22 cellular contexts compared by ENCODE assay signal in the genomic region with DNA sequence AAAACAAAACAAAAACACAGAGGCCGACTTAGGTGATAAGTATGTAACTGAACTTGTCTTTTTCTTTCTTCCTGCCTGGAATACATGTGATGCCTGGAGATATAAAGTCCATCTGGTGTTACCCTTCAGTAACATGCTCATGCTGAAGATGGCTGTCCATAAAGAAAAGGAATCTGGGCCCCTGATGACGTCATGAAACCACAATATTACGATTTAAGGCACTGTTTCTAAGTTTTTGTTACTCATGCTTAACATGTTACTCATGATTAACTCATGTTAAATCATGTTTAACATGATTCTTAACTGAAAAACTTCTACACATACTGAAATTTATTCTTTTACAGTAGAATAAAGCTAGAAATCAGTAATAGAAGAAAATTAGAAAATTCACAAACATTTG. TPM values are rescaled to one million over a fixed set of nuclear protein-coding genes. Genes with fewer than 3 reads are reported as not detected.
DNase-seq lines count a peak whose midpoint lies in the region; ATAC-seq and TF ChIP-seq lines count a peak whose summit lies in the region.
"Had no signal": no experiment of that assay in that cellular context is flagged by ENCODE, and none has a peak within 500 bp of the region (broad histone marks: within the 10 kb centered on the region; RNA-seq: fewer than 3 reads in every experiment).

No MANE protein-coding gene starts in this region.

- H4K20me1 ChIP-seq in MM.1S (ENCODE audit: insufficient read depth, low read length): no peaks in the 10 kb centered on the region

- H3K27ac ChIP-seq in MM.1S (ENCODE audit: low read length) (no peak overlapping the region), lower lobe of right lung (no peak overlapping the region)
- H3K27ac ChIP-seq: body of pancreas, C4-2B, coronary artery, neutrophil, vagina had no signal

- no peaks in the 10 kb centered on the region for H3F3A ChIP-seq in MM.1S (ENCODE audit: insufficient read depth, low read length)

- no peak overlapping the region for H3K9ac ChIP-seq in MM.1S (ENCODE audit: low read length)

- no peaks in the 10 kb centered on the region for H3K9me2 ChIP-seq in MM.1S (replicated peaks; ENCODE audit: insufficient read depth, low read length)

- H3K4me1 ChIP-seq in MM.1S (ENCODE audit: low read length) (no peaks in the 10 kb centered on the region), lower lobe of right lung (no peaks in the 10 kb centered on the region)
- H3K4me1 ChIP-seq: body of pancreas, vagina had no signal

- H3K4me3 ChIP-seq in HFF-Myc (replicated peaks; ENCODE audit: low read depth, low read length): no peak overlapping the region
- no peak overlapping the region for H3K4me3 ChIP-seq in foreskin fibroblast (ENCODE audit: low read depth in 1 of 2, low read length in 2 of 2)
- no peak overlapping the region for H3K4me3 ChIP-seq in MM.1S (ENCODE audit: low read length)
- H3K4me3 ChIP-seq in lower lobe of right lung: no peak overlapping the region
- H3K4me3 ChIP-seq: body of pancreas, coronary artery, vagina had no signal

- ATAC-seq in lower lobe of right lung: no peak
- no peak for ATAC-seq in activated naive CD4-positive, alpha-beta T cell treated with anti-CD3 and anti-CD28 coated beads, Interleukin-2, amount 50 U/mL, for 72 hours
- ATAC-seq: activated CD8-positive, alpha-beta T cell treated with anti-CD3 and anti-CD28 coated beads for 36 hours; body of pancreas; HCT116; left ventricle myocardium superior had no signal

- H3K27ac Mint-ChIP-seq in activated naive CD4-positive, alpha-beta T cell treated with anti-CD3 and anti-CD28 coated beads, Interleukin-2, amount 50 U/mL, for 72 hours: no peak overlapping the region
- H3K27ac Mint-ChIP-seq: activated CD8-positive, alpha-beta T cell treated with anti-CD3 and anti-CD28 coated beads for 36 hours had no signal

- TF ChIP-seq CTCF in HFF-Myc (IDR thresholded peaks at IDR 0.05; ENCODE audit: low read depth, low read length, missing control alignments) (no peak), foreskin fibroblast (IDR thresholded peaks at IDR 0.05; ENCODE audit: low read depth, low read length) (no peak), MM.1S (IDR thresholded peaks at IDR 0.05; ENCODE audit: low read length) (no peak), lower lobe of right lung (IDR thresholded peaks at IDR 0.05) (no peak)

- no peaks in the 10 kb centered on the region for H3K9me3 ChIP-seq in MM.1S (replicated peaks; ENCODE audit: insufficient read depth, low read length)
- H3K9me3 ChIP-seq in lower lobe of right lung: peaks cover 18% of the 10 kb centered on the region
- H3K9me3 ChIP-seq: body of pancreas, neutrophil, vagina had no signal

- peak; percentile 13 for DNase-seq in A172 (ENCODE audit: low spot score)
- DNase-seq in HFF-Myc (ENCODE audit: extremely low read depth, low read depth): peak; percentile 36
- DNase-seq in amniotic epithelial cell (ENCODE audit: low read depth): peak; percentile 67
- peak; percentile 54 to 77 for DNase-seq in foreskin fibroblast
- no peak for DNase-seq in MM.1S
- no peak for DNase-seq in lower lobe of right lung
- no peak for DNase-seq in NK-92 (lab: John Stamatoyannopoulos, UW; ENCODE audit: unreplicated experiment)
- no peak for DNase-seq in activated naive CD4-positive, alpha-beta T cell treated with anti-CD3 and anti-CD28 coated beads, Interleukin-2, amount 50 U/mL, for 72 hours (ENCODE audit: low spot score in 2 of 2)
- DNase-seq: activated CD8-positive, alpha-beta T cell treated with anti-CD3 and anti-CD28 coated beads for 36 hours; activated naive CD4-positive, alpha-beta T cell treated with anti-CD3 and anti-CD28 coated beads, Interleukin-2, amount 50 U/mL, for 16 hours; activated T-cell treated with anti-CD3 and anti-CD28 coated beads, Interleukin-2, amount 50 U/mL, for 1 hour; body of pancreas; left ventricle myocardium superior; NCI-H2107; NCI-H524; stimulated activated CD4-positive, alpha-beta T cell treated with anti-CD3 and anti-CD28 coated beads, Interleukin-12 subunit alpha, Interleukin-12 subunit beta, amount 100 ng/mL, for 4 hours; substantia nigra had no signal

- peaks cover 13 to 31% of the 10 kb centered on the region in 2 donors for H3K9me3 Mint-ChIP-seq in activated naive CD4-positive, alpha-beta T cell treated with anti-CD3 and anti-CD28 coated beads, Interleukin-2, amount 50 U/mL, for 72 hours

- H2AFZ ChIP-seq in MM.1S (ENCODE audit: low read length): no peak overlapping the region

- H3K4me2 ChIP-seq in MM.1S (ENCODE audit: low read depth, low read length): no peak overlapping the region

- no peaks in the 10 kb centered on the region for H3K36me3 ChIP-seq in MM.1S (replicated peaks; ENCODE audit: insufficient read depth, low read length)
- H3K36me3 ChIP-seq in lower lobe of right lung: no peaks in the 10 kb centered on the region
- H3K36me3 ChIP-seq: neutrophil, vagina had no signal

- H3K36me3 Mint-ChIP-seq in activated naive CD4-positive, alpha-beta T cell treated with anti-CD3 and anti-CD28 coated beads, Interleukin-2, amount 50 U/mL, for 72 hours: peaks cover 13 to 18% of the 10 kb centered on the region in 2 donors

- H3K27me3 ChIP-seq in MM.1S (replicated peaks; ENCODE audit: insufficient read depth, low read length) (no peaks in the 10 kb centered on the region), lower lobe of right lung (ENCODE audit: low read depth) (no peaks in the 10 kb centered on the region)
- H3K27me3 ChIP-seq: body of pancreas, neutrophil, vagina had no signal

- H3K79me2 ChIP-seq in MM.1S (ENCODE audit: low read length): no peaks in the 10 kb centered on the region

- intact Hi-C loops in lower lobe of right lung (cut with DNase I): no loop called here

RNA-seq across cellular contexts. Expression of gene STRADB, which starts 49.0 kb away (rescaled TPM):
- total RNA-seq in A172 (2014; rRNA removed; shearing (Covaris generic)): 51.7 and 64.7 TPM in 2 replicates
- 24.5 TPM for total RNA-seq in lower lobe of right lung
- 10 to 100 TPM; 12.6 to 21.2 TPM for total RNA-seq in activated naive CD4-positive, alpha-beta T cell treated with anti-CD3 and anti-CD28 coated beads, Interleukin-2, amount 50 U/mL, for 72 hours

RNA-seq across cellular contexts. Expression of gene TRAK2, which starts 49.3 kb away (rescaled TPM):
- 32.6 and 33.0 TPM in 2 replicates for total RNA-seq in A172 (2014; rRNA removed; shearing (Covaris generic))
- total RNA-seq in lower lobe of right lung: 66.5 TPM
- 10 to 100 TPM; 11.2 to 21.8 TPM for total RNA-seq in activated naive CD4-positive, alpha-beta T cell treated with anti-CD3 and anti-CD28 coated beads, Interleukin-2, amount 50 U/mL, for 72 hours

Comparison
In these comparisons a context has a peak if more than half of its experiments do, and no peak if none do; other contexts are left out.
1. DNase-seq: peak in A172 (single experiment), HFF-Myc (single experiment), amniotic epithelial cell (single experiment) and foreskin fibroblast (2 of 2); none in MM.1S (single experiment), lower lobe of right lung (single experiment), NK-92 (single experiment) and activated naive CD4-positive, alpha-beta T cell treated with anti-CD3 and anti-CD28 coated beads, Interleukin-2, amount 50 U/mL, for 72 hours (0 of 2).